22 cellular contexts compared by ENCODE assay signal in genomic region chr4:182575225-182575624, GRCh38.
"Had no signal": no experiment of that assay in that cellular context is flagged by ENCODE, and none has a peak within 500 bp of the region (broad histone marks: within the 10 kb centered on the region; RNA-seq: fewer than 3 reads in every experiment).

No MANE protein-coding gene starts in this region.

- H3K27ac Mint-ChIP-seq: activated CD4-positive, alpha-beta T cell treated with anti-CD3 and anti-CD28 coated beads, Interleukin-2, amount 10 ng/mL, durations not matched to agents 24 days and 14 days; activated CD8-positive, alpha-beta T cell treated with anti-CD3 and anti-CD28 coated beads, Interleukin-2, amount 10 ng/mL, durations not matched to agents 7 days and 5 days; activated naive CD4-positive, alpha-beta T cell treated with anti-CD3 and anti-CD28 coated beads, Interleukin-2, amount 50 U/mL, for 72 hours; dendritic cell treated with granulocyte-macrophage colony-stimulating factor and Interleukin-4, amounts not matched to agents 40 ng/mL and 50 ng/mL, for 4 days; nephron; T-helper 17 cell had no signal

- DNase-seq: activated CD4-positive, alpha-beta T cell treated with anti-CD3 and anti-CD28 coated beads, Interleukin-2, amount 10 ng/mL, durations not matched to agents 24 days and 14 days; activated CD4-positive, CD25-positive, alpha-beta regulatory T cell; activated CD8-positive, alpha-beta memory T cell treated with anti-CD3 and anti-CD28 coated beads, Interleukin-2, amount 50 U/mL, for 4 hours; activated CD8-positive, alpha-beta T cell treated with anti-CD3 and anti-CD28 coated beads, Interleukin-2, amount 10 ng/mL, durations not matched to agents 7 days and 5 days; activated effector memory CD4-positive, alpha-beta T cell treated with anti-CD3 and anti-CD28 coated beads, Interleukin-2, amount 50 U/mL, for 16 hours; activated T-cell treated with anti-CD3 and anti-CD28 coated beads, Interleukin-2, amount 50 U/mL, for 48 hours; amniotic stem cell; brain microvascular endothelial cell; hippocampal formation; kidney glomerular epithelial cell; mesendoderm; pancreas; stimulated activated CD4-positive, alpha-beta T cell treated with anti-CD3 and anti-CD28 coated beads, Interleukin-1b, Interleukin-23, amount 100 ng/mL, for 48 hours; stomach; T-helper 17 cell; testis; upper lobe of right lung had no signal

- H3K4me3 Mint-ChIP-seq: activated CD4-positive, alpha-beta T cell treated with anti-CD3 and anti-CD28 coated beads, Interleukin-2, amount 10 ng/mL, durations not matched to agents 24 days and 14 days; activated CD8-positive, alpha-beta T cell treated with anti-CD3 and anti-CD28 coated beads, Interleukin-2, amount 10 ng/mL, durations not matched to agents 7 days and 5 days; central memory CD8-positive, alpha-beta T cell; dendritic cell treated with granulocyte-macrophage colony-stimulating factor and Interleukin-4, amounts not matched to agents 40 ng/mL and 50 ng/mL, for 4 days; nephron; T-helper 17 cell had no signal

- ATAC-seq: activated CD8-positive, alpha-beta T cell treated with anti-CD3 and anti-CD28 coated beads, Interleukin-2, amount 10 ng/mL, durations not matched to agents 7 days and 5 days; activated naive CD4-positive, alpha-beta T cell treated with anti-CD3 and anti-CD28 coated beads, Interleukin-2, amount 50 U/mL, for 72 hours; pancreas; sciatic nerve; T-helper 17 cell; upper lobe of right lung had no signal

- H3K4me3 ChIP-seq: pancreas, stomach, testis, upper lobe of right lung had no signal

- H3K4me1 Mint-ChIP-seq: activated CD4-positive, alpha-beta T cell treated with anti-CD3 and anti-CD28 coated beads, Interleukin-2, amount 10 ng/mL, durations not matched to agents 24 days and 14 days; central memory CD8-positive, alpha-beta T cell; T-helper 17 cell had no signal

- H3K27me3 Mint-ChIP-seq: central memory CD8-positive, alpha-beta T cell; dendritic cell treated with granulocyte-macrophage colony-stimulating factor and Interleukin-4, amounts not matched to agents 40 ng/mL and 50 ng/mL, for 4 days had no signal

- H3K36me3 Mint-ChIP-seq: activated naive CD4-positive, alpha-beta T cell treated with anti-CD3 and anti-CD28 coated beads, Interleukin-2, amount 50 U/mL, for 72 hours had no signal

- H3K4me1 ChIP-seq: pancreas, stomach, testis, upper lobe of right lung had no signal

- H3K9me3 ChIP-seq: pancreas, stomach, testis, upper lobe of right lung had no signal

- H3K27me3 ChIP-seq: brain microvascular endothelial cell, pancreas, testis had no signal

- H3K36me3 ChIP-seq: brain microvascular endothelial cell, pancreas, stomach, upper lobe of right lung had no signal

- H3K27ac ChIP-seq: brain microvascular endothelial cell, pancreas, stomach, testis, upper lobe of right lung had no signal

- H3K9me3 Mint-ChIP-seq: activated CD4-positive, alpha-beta T cell treated with anti-CD3 and anti-CD28 coated beads, Interleukin-2, amount 10 ng/mL, durations not matched to agents 24 days and 14 days; activated naive CD4-positive, alpha-beta T cell treated with anti-CD3 and anti-CD28 coated beads, Interleukin-2, amount 50 U/mL, for 72 hours; central memory CD8-positive, alpha-beta T cell; dendritic cell treated with granulocyte-macrophage colony-stimulating factor and Interleukin-4, amounts not matched to agents 40 ng/mL and 50 ng/mL, for 4 days; nephron had no signal
